8 cellular contexts compared by ENCODE assay signal in genomic region chr5:91280062-91280941, GRCh38.
A peak's percentile ranks its signal among the peaks of the same experiment; 100 is the strongest.
DNase-seq lines count a peak whose midpoint lies in the region; ATAC-seq and TF ChIP-seq lines count a peak whose summit lies in the region.

No MANE protein-coding gene starts in this region.

- DNase-seq in NCI-H748 treated with DMSO at 0.1 percent for 48 hours (lab: John Stamatoyannopoulos, UW) (peak; percentile 84), lung microvascular endothelial cell (ENCODE audit: low read depth in 2 of 2) (peak; percentile 98 to 99)
- DNase-seq in activated CD8-positive, alpha-beta memory T cell treated with anti-CD3 and anti-CD28 coated beads for 1 hour (ENCODE audit: extremely low read depth in 1 of 2, low read depth in 1 of 2), result peak; percentile 79 to 80
- DNase-seq in effector CD4-positive, alpha-beta T cell, result peak; percentile 78
- peak; percentile 82 to 85 (median 85) for DNase-seq in stimulated activated CD4-positive, alpha-beta T cell treated with anti-CD3 and anti-CD28 coated beads, TNF-alpha, amount 100 ng/mL, for 4 hours (ENCODE audit: low read depth in 3 of 3)

- ATAC-seq in GM19328 (IDR thresholded peaks at IDR 0.05; ENCODE audit: unreplicated experiment) (peak; percentile 92), HG03469 (IDR thresholded peaks at IDR 0.05; ENCODE audit: unreplicated experiment) (peak; percentile 95)

- TF ChIP-seq CTCF in C4-2B (conservative IDR thresholded peaks at IDR 0.05), result no peak

- H3K27ac ChIP-seq in C4-2B, result peak overlapping the region; percentile 76

Comparison
In these comparisons a context has a peak if more than half of its experiments do, and no peak if none do; other contexts are left out.
1. Peak in every context shown above with its lines: DNase-seq, ATAC-seq and H3K27ac ChIP-seq.